In genomic region chr1:53330819-53331218, GRCh38 we compare ENCODE assay signal across 16 cellular contexts. TPM values are rescaled to one million over a fixed set of nuclear protein-coding genes. Genes with fewer than 3 reads are reported as not detected.
DNase-seq lines count a peak whose midpoint lies in the region; ATAC-seq and TF ChIP-seq lines count a peak whose summit lies in the region.
"Had no signal": no experiment of that assay in that cellular context is flagged by ENCODE, and none has a peak within 500 bp of the region (broad histone marks: within the 10 kb centered on the region; RNA-seq: fewer than 3 reads in every experiment).

No MANE protein-coding gene starts in this region.

- H3K36me3 Mint-ChIP-seq in CD14-positive monocyte (peaks cover 4 to 5% of the 10 kb centered on the region in 2 donors), WTC11 (peaks cover 2% of the 10 kb centered on the region; the same call in 1 of the 2 replicates)
- H3K36me3 Mint-ChIP-seq: naive thymus-derived CD8-positive, alpha-beta T cell had no signal

- ATAC-seq in WTC11: no peak
- ATAC-seq: naive thymus-derived CD8-positive, alpha-beta T cell had no signal

- no peak for DNase-seq in CD14-positive monocyte (ENCODE audit: low spot score)
- DNase-seq in WTC11 (ENCODE audit: low spot score): peak; percentile 8
- peak; percentile 60 for DNase-seq in mesenteric fat pad (ENCODE audit: low spot score)
- DNase-seq in D341Med (ENCODE audit: low spot score): no peak
- DNase-seq in GM23248: no peak
- no peak for DNase-seq in GOT3 (lab: John Stamatoyannopoulos, UW)
- DNase-seq: cerebellar nuclear complex; DMS53; NCI-H146; NCI-H226; stimulated activated CD4-positive, alpha-beta T cell treated with anti-CD3 and anti-CD28 coated beads, Interleukin-2, amount 100 ng/mL, for 24 hours had no signal

- no peaks in the 10 kb centered on the region for H3K79me2 ChIP-seq in GM23248 (ENCODE audit: insufficient read depth)

- peaks cover 0 to 6% (median 0%) of the 10 kb centered on the region in 11 experiments; a peak in 3 of 22 replicates for H4K20me1 ChIP-seq in BLaER1 treated with 17β-estradiol and CSF1 and Interleukin-3, amounts not matched to agents 10 nM and 100 nM
- no peaks in the 10 kb centered on the region for H4K20me1 ChIP-seq in GM23248 (ENCODE audit: insufficient read depth)

- no peaks in the 10 kb centered on the region for H3K36me3 ChIP-seq in BLaER1 treated with 17β-estradiol and CSF1 and Interleukin-3, amounts not matched to agents 10 nM and 100 nM
- H3K36me3 ChIP-seq in GM23248 (ENCODE audit: low read depth): no peaks in the 10 kb centered on the region
- H3K36me3 ChIP-seq: thoracic aorta had no signal

- H3K4me1 Mint-ChIP-seq in CD14-positive monocyte (peaks cover 43% of the 10 kb centered on the region), WTC11 (peaks cover 6% of the 10 kb centered on the region)

- in situ Hi-C loops in GM23248 (cut with MboI): no loop called here

- peak overlapping the region in 7 of 11 experiments; percentile 88 to 99 (median 93); a peak in 11 of 22 replicates for H3K4me2 ChIP-seq in BLaER1 treated with 17β-estradiol and CSF1 and Interleukin-3, amounts not matched to agents 10 nM and 100 nM
- no peak overlapping the region for H3K4me2 ChIP-seq in GM23248 (ENCODE audit: unreplicated experiment)

- H3K9me2 ChIP-seq in GM23248 (ENCODE audit: insufficient read depth): no peaks in the 10 kb centered on the region

- H3K4me3 Mint-ChIP-seq in CD14-positive monocyte (peak overlapping the region in 1 of 2 donors; percentile 62), WTC11 (no peak overlapping the region)

- no peaks in the 10 kb centered on the region for H3K9me3 ChIP-seq in BLaER1 treated with 17β-estradiol and CSF1 and Interleukin-3, amounts not matched to agents 10 nM and 100 nM (replicated peaks in 1 of 11)
- no peaks in the 10 kb centered on the region for H3K9me3 ChIP-seq in GM23248 (ENCODE audit: low read depth)
- H3K9me3 ChIP-seq: thoracic aorta had no signal

- no peaks in the 10 kb centered on the region for H3K27me3 ChIP-seq in BLaER1 treated with 17β-estradiol and CSF1 and Interleukin-3, amounts not matched to agents 10 nM and 100 nM
- 0 out of 2 replicates have a peak, but pooled peaks cover 8% of the 10 kb centered on the region for H3K27me3 ChIP-seq in GM23248 (replicated peaks; ENCODE audit: insufficient read depth)

- intact Hi-C loops in CD14-positive monocyte (cut with micrococcal nuclease): no loop called here

- H3F3A ChIP-seq in GM23248 (ENCODE audit: insufficient read depth): no peaks in the 10 kb centered on the region

- TF ChIP-seq CTCF in CD14-positive monocyte (IDR thresholded peaks at IDR 0.05) (no peak), WTC11 (IDR thresholded peaks at IDR 0.05) (no peak)

- H3K27me3 Mint-ChIP-seq in CD14-positive monocyte (ENCODE audit: low read depth in 3 of 3) (peaks cover 0 to 9% (median 5%) of the 10 kb centered on the region in 3 donors), WTC11 (ENCODE audit: low read depth) (peaks cover 3% of the 10 kb centered on the region; the same call in 1 of the 2 replicates)
- H3K27me3 Mint-ChIP-seq: naive thymus-derived CD8-positive, alpha-beta T cell had no signal

- no peak overlapping the region for H3K4me3 ChIP-seq in BLaER1 treated with 17β-estradiol and CSF1 and Interleukin-3, amounts not matched to agents 10 nM and 100 nM
- H3K4me3 ChIP-seq in GM23248: no peak overlapping the region
- H3K4me3 ChIP-seq: lung, SK-N-MC, thoracic aorta had no signal

- H3K27ac ChIP-seq in BLaER1 treated with 17β-estradiol and CSF1 and Interleukin-3, amounts not matched to agents 10 nM and 100 nM: no peak overlapping the region
- H3K27ac ChIP-seq in GM23248: no peak overlapping the region
- H3K27ac ChIP-seq: SK-N-MC, thoracic aorta had no signal

- H3K9ac ChIP-seq in BLaER1 treated with 17β-estradiol and CSF1 and Interleukin-3, amounts not matched to agents 10 nM and 100 nM: 0 out of 22 replicates have a peak overlapping the region, but pooled peaks of 1 of the 11 experiments have one; percentile 12
- H3K9ac ChIP-seq in GM23248: no peak overlapping the region

- peaks cover 0 to 31% (median 23%) of the 10 kb centered on the region in 10 experiments; a peak in 17 of 20 replicates for H3K4me1 ChIP-seq in BLaER1 treated with 17β-estradiol and CSF1 and Interleukin-3, amounts not matched to agents 10 nM and 100 nM
- 0 out of 2 replicates have a peak, but pooled peaks cover under 1% of the 10 kb centered on the region for H3K4me1 ChIP-seq in GM23248 (ENCODE audit: insufficient read depth)

- POLR2A ChIA-PET in WTC11 (lab: Charles Lee): no interaction called here

- H3K27ac Mint-ChIP-seq in CD14-positive monocyte: peak overlapping the region in 6 of 7 donors; percentile 3 to 74 (median 61)
- no peak overlapping the region for H3K27ac Mint-ChIP-seq in WTC11

- CTCF ChIA-PET in WTC11 (lab: Charles Lee): no interaction called here

- H3K9me3 Mint-ChIP-seq in CD14-positive monocyte: no peaks in the 10 kb centered on the region
- H3K9me3 Mint-ChIP-seq in WTC11: no peaks in the 10 kb centered on the region
- H3K9me3 Mint-ChIP-seq: naive thymus-derived CD8-positive, alpha-beta T cell had no signal

- 84 to 85% methylated on average over 5 of the region's 5 CpGs for WGBS in GM23248 (ENCODE audit: low coverage in 1 of 2, low lambda C conversion rate in 2 of 2, missing lambda C conversion rate in 2 of 2), 2 experiments

- no peak overlapping the region for H2AFZ ChIP-seq in GM23248

TF ChIP-seq in WTC11, 78 proteins besides CTCF, POLR2A, EP300 and RAD21:
- TF ChIP-seq HMGA2 (CRISPR knock-in tag; IDR thresholded peaks at IDR 0.05) (no peak), ZNF232 (CRISPR knock-in tag; IDR thresholded peaks at IDR 0.05) (no peak)

RNA-seq across cellular contexts. Expression of gene LRP8, which starts 2.9 kb away (rescaled TPM):
- under 1 TPM; 0.76 to 0.95 TPM for polyA plus RNA-seq in CD14-positive monocyte
- 61.9 to 69.5 TPM (median 66.6 TPM) in 3 replicates for total RNA-seq in WTC11 (2021)
- total RNA-seq in mesenteric fat pad: 9.9 TPM
- 6.3 and 8.9 TPM in 2 replicates for total RNA-seq in GM23248 (2014; rRNA removed; shearing (Covaris generic))
- polyA plus RNA-seq in GM23248 (2016; fragmentation: Nextera tagmentation; extraction: Ambion mirVana): 1.3 TPM in 2 replicates

Comparison
In these comparisons a context has a peak if more than half of its experiments do, and no peak if none do; other contexts are left out.
1. DNase-seq: peak in WTC11 (single experiment) and mesenteric fat pad (single experiment); none in CD14-positive monocyte (single experiment), D341Med (single experiment), GM23248 (single experiment) and GOT3 (single experiment).